In the genomic region with DNA sequence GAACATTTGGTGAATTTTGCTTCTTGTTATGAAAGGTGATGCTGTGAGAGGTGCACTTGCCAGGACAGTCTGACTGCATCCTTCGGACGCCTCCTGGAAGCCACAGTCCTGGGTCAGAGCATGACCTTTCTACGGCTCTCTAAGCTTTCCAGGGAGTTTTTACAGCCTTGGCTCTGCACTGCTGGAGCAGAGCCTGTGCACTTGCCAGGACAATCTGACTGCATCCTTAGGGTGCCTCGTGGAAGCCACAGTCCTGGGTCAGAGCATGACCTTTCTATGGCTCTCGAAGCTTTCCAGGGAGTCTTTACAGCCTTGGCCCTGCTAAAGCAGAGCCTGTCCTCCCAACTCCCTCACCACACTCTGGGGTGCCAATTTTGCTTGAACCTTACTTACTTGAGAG, we compare ENCODE assay signal across 30 cellular contexts. TPM values are rescaled to one million over a fixed set of nuclear protein-coding genes. Genes with fewer than 3 reads are reported as not detected.
"Had no signal": no experiment of that assay in that cellular context is flagged by ENCODE, and none has a peak within 500 bp of the region (broad histone marks: within the 10 kb centered on the region; RNA-seq: fewer than 3 reads in every experiment).

No MANE protein-coding gene starts in this region.

- H3K27me3 Mint-ChIP-seq: naive B cell; naive thymus-derived CD8-positive, alpha-beta T cell; progenitor cell of endocrine pancreas; stimulated activated naive B cell treated with anti-CD40 and anti-IgM and Interleukin-4, amounts not matched to agents 10 μg/mL and 1 μg/mL and 100 μg/mL, for 72 hours; stimulated activated naive CD8-positive, alpha-beta T cell treated with anti-CD3 and anti-CD28 coated beads, Interleukin-15, Interleukin-2, amounts not matched to agents 100 ng/mL and 50 ng/mL, for 24 hours; type B pancreatic cell had no signal

- H3K36me3 Mint-ChIP-seq: stimulated activated effector memory CD8-positive, alpha-beta T cell treated with anti-CD3 and anti-CD28 coated beads, Interleukin-12 subunit alpha, Interleukin-12 subunit beta, amount 100 ng/mL, for 72 hours had no signal

- H3K27ac ChIP-seq: neutrophil, ovary, parathyroid adenoma, psoas muscle, right lobe of liver, sigmoid colon, stomach, thoracic aorta, tibial nerve, upper lobe of right lung, uterus had no signal

- H3K4me3 Mint-ChIP-seq: naive B cell; naive thymus-derived CD8-positive, alpha-beta T cell; nephron; neural crest cell; stimulated activated effector memory CD8-positive, alpha-beta T cell treated with anti-CD3 and anti-CD28 coated beads, Interleukin-12 subunit alpha, Interleukin-12 subunit beta, amount 100 ng/mL, for 72 hours; stimulated activated naive B cell treated with anti-CD40 and anti-IgM and Interleukin-4, amounts not matched to agents 10 μg/mL and 1 μg/mL and 100 μg/mL, for 72 hours; stimulated activated naive CD8-positive, alpha-beta T cell treated with anti-CD3 and anti-CD28 coated beads, Interleukin-15, Interleukin-2, amounts not matched to agents 100 ng/mL and 50 ng/mL, for 24 hours; type B pancreatic cell had no signal

- ATAC-seq: naive thymus-derived CD8-positive, alpha-beta T cell; psoas muscle; right cardiac atrium; right lobe of liver; stimulated activated effector memory CD8-positive, alpha-beta T cell treated with anti-CD3 and anti-CD28 coated beads, Interleukin-12 subunit alpha, Interleukin-12 subunit beta, amount 100 ng/mL, for 72 hours; upper lobe of right lung had no signal

- H3K9me3 ChIP-seq: neutrophil, ovary, psoas muscle, right lobe of liver, sigmoid colon, stomach, thoracic aorta, tibial nerve, upper lobe of right lung, uterus had no signal

- DNase-seq: naive B cell; naive thymus-derived CD8-positive, alpha-beta T cell; nucleus accumbens; ovary; posterior cingulate gyrus; psoas muscle; right cardiac atrium; right lobe of liver; sigmoid colon; small intestine; stimulated activated CD4-positive, alpha-beta T cell treated with anti-CD3 and anti-CD28 coated beads, Interleukin-15, amount 100 ng/mL, for 24 hours; stimulated activated CD4-positive, alpha-beta T cell treated with anti-CD3 and anti-CD28 coated beads, Interleukin-2, amount 100 ng/mL, for 24 hours; stimulated activated CD4-positive, alpha-beta T cell treated with anti-CD3 and anti-CD28 coated beads, Interleukin-2, amount 100 ng/mL, for 48 hours; stimulated activated CD4-positive, alpha-beta T cell treated with anti-CD3 and anti-CD28 coated beads, Interleukin-4, amount 100 ng/mL, for 24 hours; stimulated activated naive B cell treated with anti-CD40 and anti-IgM and Interleukin-4, amounts not matched to agents 10 μg/mL and 1 μg/mL and 100 μg/mL, for 72 hours; stimulated activated naive CD4-positive, alpha-beta T cell treated with Interleukin-2 at 50 U/mL for 16 hours; stomach; upper lobe of right lung; uterus had no signal

- H3K9me3 Mint-ChIP-seq: naive B cell; naive thymus-derived CD8-positive, alpha-beta T cell; nephron; neural crest cell; stimulated activated effector memory CD8-positive, alpha-beta T cell treated with anti-CD3 and anti-CD28 coated beads, Interleukin-12 subunit alpha, Interleukin-12 subunit beta, amount 100 ng/mL, for 72 hours; stimulated activated naive B cell treated with anti-CD40 and anti-IgM and Interleukin-4, amounts not matched to agents 10 μg/mL and 1 μg/mL and 100 μg/mL, for 72 hours; stimulated activated naive CD8-positive, alpha-beta T cell treated with anti-CD3 and anti-CD28 coated beads, Interleukin-15, Interleukin-2, amounts not matched to agents 100 ng/mL and 50 ng/mL, for 24 hours; type B pancreatic cell had no signal

- H3K4me1 ChIP-seq: parathyroid adenoma, psoas muscle, right lobe of liver, sigmoid colon, stomach, tibial nerve, upper lobe of right lung, uterus had no signal

- H3K27ac Mint-ChIP-seq: naive B cell; nephron; progenitor cell of endocrine pancreas; stimulated activated effector memory CD8-positive, alpha-beta T cell treated with anti-CD3 and anti-CD28 coated beads, Interleukin-12 subunit alpha, Interleukin-12 subunit beta, amount 100 ng/mL, for 72 hours; stimulated activated naive B cell treated with anti-CD40 and anti-IgM and Interleukin-4, amounts not matched to agents 10 μg/mL and 1 μg/mL and 100 μg/mL, for 72 hours; stimulated activated naive CD8-positive, alpha-beta T cell treated with anti-CD3 and anti-CD28 coated beads, Interleukin-15, Interleukin-2, amounts not matched to agents 100 ng/mL and 50 ng/mL, for 24 hours; type B pancreatic cell had no signal

- H3K4me1 Mint-ChIP-seq: nephron; neural crest cell; stimulated activated effector memory CD8-positive, alpha-beta T cell treated with anti-CD3 and anti-CD28 coated beads, Interleukin-12 subunit alpha, Interleukin-12 subunit beta, amount 100 ng/mL, for 72 hours had no signal

- H3K4me3 ChIP-seq: ovary, psoas muscle, right lobe of liver, sigmoid colon, stomach, thoracic aorta, tibial nerve, upper lobe of right lung, uterus had no signal

- H3K27me3 ChIP-seq: neutrophil, ovary, right lobe of liver, sigmoid colon, stomach, tibial nerve, upper lobe of right lung, uterus had no signal

- H3K36me3 ChIP-seq: neutrophil, ovary, right lobe of liver, upper lobe of right lung, uterus had no signal

RNA-seq across cellular contexts. Expression of a gene that starts 49.6 kb away (rescaled TPM):
- total RNA-seq: myocyte had no signal
